ENCODE assay signal across 1 cellular context in genomic region chr2:69741281-69742169, GRCh38.
TF ChIP-seq lines count a peak whose summit lies in the region.

TSS of gene ANXA4 (plus strand) at chr2:69742134. CDS start at chr2:69781566, 39,432 bp downstream.

TF ChIP-seq in HepG2, 621 proteins besides CTCF, POLR2A, EP300 and RAD21 (continued from another document and continues in another):
- TF ChIP-seq CSRNP2 (CRISPR knock-in tag; conservative IDR thresholded peaks at IDR 0.05; ENCODE audit: low read depth) (no peak), ZXDC (CRISPR knock-in tag; IDR thresholded peaks at IDR 0.05) (no peak), ZNF3 (CRISPR knock-in tag; IDR thresholded peaks at IDR 0.05) (no peak), XBP1 (CRISPR knock-in tag; IDR thresholded peaks at IDR 0.05) (no peak), ZNF747 (CRISPR knock-in tag; IDR thresholded peaks at IDR 0.05; ENCODE audit: borderline replicate concordance) (peak; percentile 45; the same call in 1 of the 2 replicates), CHCHD3 (CRISPR knock-in tag; IDR thresholded peaks at IDR 0.05) (no peak), SNAI1 (CRISPR knock-in tag; IDR thresholded peaks at IDR 0.05; ENCODE audit: borderline replicate concordance) (no peak; the same call in 1 of the 2 replicates), ATF1 (CRISPR knock-in tag; IDR thresholded peaks at IDR 0.05) (no peak), NBN (conservative IDR thresholded peaks at IDR 0.05) (no peak), ZSCAN20 (CRISPR knock-in tag; IDR thresholded peaks at IDR 0.05; ENCODE audit: borderline replicate concordance) (peak; percentile 94), MLLT10 (CRISPR knock-in tag; IDR thresholded peaks at IDR 0.05) (no peak), SSRP1 (CRISPR knock-in tag; IDR thresholded peaks at IDR 0.05) (peak; percentile 82; the same call in 1 of the 2 replicates), PAX8 (CRISPR knock-in tag; IDR thresholded peaks at IDR 0.05; ENCODE audit: borderline replicate concordance) (peak; percentile 94; the same call in 1 of the 2 replicates), ZNF513 (CRISPR knock-in tag; conservative IDR thresholded peaks at IDR 0.05) (no peak), CSRNP1 (CRISPR knock-in tag; IDR thresholded peaks at IDR 0.05) (no peak; the same call in none of the 2 replicates), ZNF264 (CRISPR knock-in tag; IDR thresholded peaks at IDR 0.05) (peak; percentile 74), ZNF496 (CRISPR knock-in tag; IDR thresholded peaks at IDR 0.05; ENCODE audit: insufficient replicate concordance) (no peak), PAF1 (CRISPR knock-in tag; IDR thresholded peaks at IDR 0.05) (no peak), GATAD1 (CRISPR knock-in tag; IDR thresholded peaks at IDR 0.05) (peak; percentile 68), ZMYM3 (CRISPR knock-in tag; IDR thresholded peaks at IDR 0.05) (no peak; the same call in 1 of the 2 replicates), BORCS8-MEF2B (CRISPR knock-in tag; IDR thresholded peaks at IDR 0.05) (peak; percentile 74), PLRG1 (conservative IDR thresholded peaks at IDR 0.05) (no peak), ZNF674 (CRISPR knock-in tag; IDR thresholded peaks at IDR 0.05; ENCODE audit: low read depth) (peak; percentile 98), ARHGAP35 (CRISPR knock-in tag; IDR thresholded peaks at IDR 0.05; ENCODE audit: borderline replicate concordance) (peak; percentile 87; the same call in 1 of the 2 replicates), ZNF230 (CRISPR knock-in tag; IDR thresholded peaks at IDR 0.05) (peak; percentile 93), ONECUT2 (CRISPR knock-in tag; IDR thresholded peaks at IDR 0.05) (peak; percentile 7; the same call in 1 of the 2 replicates), SOX5 (CRISPR knock-in tag; IDR thresholded peaks at IDR 0.05; ENCODE audit: borderline replicate concordance) (no peak; the same call in 1 of the 2 replicates), HMG20A (CRISPR knock-in tag; IDR thresholded peaks at IDR 0.05; ENCODE audit: borderline replicate concordance) (0 out of 2 replicates have a peak, but pooled peaks have one; percentile 3), ZMAT5 (CRISPR knock-in tag; IDR thresholded peaks at IDR 0.05; ENCODE audit: borderline replicate concordance, low read depth) (no peak), ZNF547 (CRISPR knock-in tag; IDR thresholded peaks at IDR 0.05) (peak; percentile 93)
- TF ChIP-seq, protein P1, sequence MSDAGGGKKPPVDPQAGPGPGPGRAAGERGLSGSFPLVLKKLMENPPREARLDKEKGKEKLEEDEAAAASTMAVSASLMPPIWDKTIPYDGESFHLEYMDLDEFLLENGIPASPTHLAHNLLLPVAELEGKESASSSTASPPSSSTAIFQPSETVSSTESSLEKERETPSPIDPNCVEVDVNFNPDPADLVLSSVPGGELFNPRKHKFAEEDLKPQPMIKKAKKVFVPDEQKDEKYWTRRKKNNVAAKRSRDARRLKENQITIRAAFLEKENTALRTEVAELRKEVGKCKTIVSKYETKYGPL (CRISPR knock-in tag; IDR thresholded peaks at IDR 0.05) = peak; percentile 37; the same call in 1 of the 2 replicates
- TF ChIP-seq, protein P2, sequence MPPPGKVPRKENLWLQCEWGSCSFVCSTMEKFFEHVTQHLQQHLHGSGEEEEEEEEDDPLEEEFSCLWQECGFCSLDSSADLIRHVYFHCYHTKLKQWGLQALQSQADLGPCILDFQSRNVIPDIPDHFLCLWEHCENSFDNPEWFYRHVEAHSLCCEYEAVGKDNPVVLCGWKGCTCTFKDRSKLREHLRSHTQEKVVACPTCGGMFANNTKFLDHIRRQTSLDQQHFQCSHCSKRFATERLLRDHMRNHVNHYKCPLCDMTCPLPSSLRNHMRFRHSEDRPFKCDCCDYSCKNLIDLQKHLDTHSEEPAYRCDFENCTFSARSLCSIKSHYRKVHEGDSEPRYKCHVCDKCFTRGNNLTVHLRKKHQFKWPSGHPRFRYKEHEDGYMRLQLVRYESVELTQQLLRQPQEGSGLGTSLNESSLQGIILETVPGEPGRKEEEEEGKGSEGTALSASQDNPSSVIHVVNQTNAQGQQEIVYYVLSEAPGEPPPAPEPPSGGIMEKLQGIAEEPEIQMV (CRISPR knock-in tag; IDR thresholded peaks at IDR 0.05; ENCODE audit: low read depth) = peak; percentile 42; the same call in 1 of the 2 replicates
- TF ChIP-seq, protein P3, sequence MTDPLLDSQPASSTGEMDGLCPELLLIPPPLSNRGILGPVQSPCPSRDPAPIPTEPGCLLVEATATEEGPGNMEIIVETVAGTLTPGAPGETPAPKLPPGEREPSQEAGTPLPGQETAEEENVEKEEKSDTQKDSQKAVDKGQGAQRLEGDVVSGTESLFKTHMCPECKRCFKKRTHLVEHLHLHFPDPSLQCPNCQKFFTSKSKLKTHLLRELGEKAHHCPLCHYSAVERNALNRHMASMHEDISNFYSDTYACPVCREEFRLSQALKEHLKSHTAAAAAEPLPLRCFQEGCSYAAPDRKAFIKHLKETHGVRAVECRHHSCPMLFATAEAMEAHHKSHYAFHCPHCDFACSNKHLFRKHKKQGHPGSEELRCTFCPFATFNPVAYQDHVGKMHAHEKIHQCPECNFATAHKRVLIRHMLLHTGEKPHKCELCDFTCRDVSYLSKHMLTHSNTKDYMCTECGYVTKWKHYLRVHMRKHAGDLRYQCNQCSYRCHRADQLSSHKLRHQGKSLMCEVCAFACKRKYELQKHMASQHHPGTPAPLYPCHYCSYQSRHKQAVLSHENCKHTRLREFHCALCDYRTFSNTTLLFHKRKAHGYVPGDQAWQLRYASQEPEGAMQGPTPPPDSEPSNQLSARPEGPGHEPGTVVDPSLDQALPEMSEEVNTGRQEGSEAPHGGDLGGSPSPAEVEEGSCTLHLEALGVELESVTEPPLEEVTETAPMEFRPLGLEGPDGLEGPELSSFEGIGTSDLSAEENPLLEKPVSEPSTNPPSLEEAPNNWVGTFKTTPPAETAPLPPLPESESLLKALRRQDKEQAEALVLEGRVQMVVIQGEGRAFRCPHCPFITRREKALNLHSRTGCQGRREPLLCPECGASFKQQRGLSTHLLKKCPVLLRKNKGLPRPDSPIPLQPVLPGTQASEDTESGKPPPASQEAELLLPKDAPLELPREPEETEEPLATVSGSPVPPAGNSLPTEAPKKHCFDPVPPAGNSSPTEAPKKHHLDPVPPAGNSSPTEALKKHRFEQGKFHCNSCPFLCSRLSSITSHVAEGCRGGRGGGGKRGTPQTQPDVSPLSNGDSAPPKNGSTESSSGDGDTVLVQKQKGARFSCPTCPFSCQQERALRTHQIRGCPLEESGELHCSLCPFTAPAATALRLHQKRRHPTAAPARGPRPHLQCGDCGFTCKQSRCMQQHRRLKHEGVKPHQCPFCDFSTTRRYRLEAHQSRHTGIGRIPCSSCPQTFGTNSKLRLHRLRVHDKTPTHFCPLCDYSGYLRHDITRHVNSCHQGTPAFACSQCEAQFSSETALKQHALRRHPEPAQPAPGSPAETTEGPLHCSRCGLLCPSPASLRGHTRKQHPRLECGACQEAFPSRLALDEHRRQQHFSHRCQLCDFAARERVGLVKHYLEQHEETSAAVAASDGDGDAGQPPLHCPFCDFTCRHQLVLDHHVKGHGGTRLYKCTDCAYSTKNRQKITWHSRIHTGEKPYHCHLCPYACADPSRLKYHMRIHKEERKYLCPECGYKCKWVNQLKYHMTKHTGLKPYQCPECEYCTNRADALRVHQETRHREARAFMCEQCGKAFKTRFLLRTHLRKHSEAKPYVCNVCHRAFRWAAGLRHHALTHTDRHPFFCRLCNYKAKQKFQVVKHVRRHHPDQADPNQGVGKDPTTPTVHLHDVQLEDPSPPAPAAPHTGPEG (CRISPR knock-in tag; IDR thresholded peaks at IDR 0.05) = no peak
- TF ChIP-seq, protein P4, sequence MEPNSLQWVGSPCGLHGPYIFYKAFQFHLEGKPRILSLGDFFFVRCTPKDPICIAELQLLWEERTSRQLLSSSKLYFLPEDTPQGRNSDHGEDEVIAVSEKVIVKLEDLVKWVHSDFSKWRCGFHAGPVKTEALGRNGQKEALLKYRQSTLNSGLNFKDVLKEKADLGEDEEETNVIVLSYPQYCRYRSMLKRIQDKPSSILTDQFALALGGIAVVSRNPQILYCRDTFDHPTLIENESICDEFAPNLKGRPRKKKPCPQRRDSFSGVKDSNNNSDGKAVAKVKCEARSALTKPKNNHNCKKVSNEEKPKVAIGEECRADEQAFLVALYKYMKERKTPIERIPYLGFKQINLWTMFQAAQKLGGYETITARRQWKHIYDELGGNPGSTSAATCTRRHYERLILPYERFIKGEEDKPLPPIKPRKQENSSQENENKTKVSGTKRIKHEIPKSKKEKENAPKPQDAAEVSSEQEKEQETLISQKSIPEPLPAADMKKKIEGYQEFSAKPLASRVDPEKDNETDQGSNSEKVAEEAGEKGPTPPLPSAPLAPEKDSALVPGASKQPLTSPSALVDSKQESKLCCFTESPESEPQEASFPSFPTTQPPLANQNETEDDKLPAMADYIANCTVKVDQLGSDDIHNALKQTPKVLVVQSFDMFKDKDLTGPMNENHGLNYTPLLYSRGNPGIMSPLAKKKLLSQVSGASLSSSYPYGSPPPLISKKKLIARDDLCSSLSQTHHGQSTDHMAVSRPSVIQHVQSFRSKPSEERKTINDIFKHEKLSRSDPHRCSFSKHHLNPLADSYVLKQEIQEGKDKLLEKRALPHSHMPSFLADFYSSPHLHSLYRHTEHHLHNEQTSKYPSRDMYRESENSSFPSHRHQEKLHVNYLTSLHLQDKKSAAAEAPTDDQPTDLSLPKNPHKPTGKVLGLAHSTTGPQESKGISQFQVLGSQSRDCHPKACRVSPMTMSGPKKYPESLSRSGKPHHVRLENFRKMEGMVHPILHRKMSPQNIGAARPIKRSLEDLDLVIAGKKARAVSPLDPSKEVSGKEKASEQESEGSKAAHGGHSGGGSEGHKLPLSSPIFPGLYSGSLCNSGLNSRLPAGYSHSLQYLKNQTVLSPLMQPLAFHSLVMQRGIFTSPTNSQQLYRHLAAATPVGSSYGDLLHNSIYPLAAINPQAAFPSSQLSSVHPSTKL (CRISPR knock-in tag; IDR thresholded peaks at IDR 0.05) = peak; percentile 73; the same call in 1 of the 2 replicates
- TF ChIP-seq, protein P5, sequence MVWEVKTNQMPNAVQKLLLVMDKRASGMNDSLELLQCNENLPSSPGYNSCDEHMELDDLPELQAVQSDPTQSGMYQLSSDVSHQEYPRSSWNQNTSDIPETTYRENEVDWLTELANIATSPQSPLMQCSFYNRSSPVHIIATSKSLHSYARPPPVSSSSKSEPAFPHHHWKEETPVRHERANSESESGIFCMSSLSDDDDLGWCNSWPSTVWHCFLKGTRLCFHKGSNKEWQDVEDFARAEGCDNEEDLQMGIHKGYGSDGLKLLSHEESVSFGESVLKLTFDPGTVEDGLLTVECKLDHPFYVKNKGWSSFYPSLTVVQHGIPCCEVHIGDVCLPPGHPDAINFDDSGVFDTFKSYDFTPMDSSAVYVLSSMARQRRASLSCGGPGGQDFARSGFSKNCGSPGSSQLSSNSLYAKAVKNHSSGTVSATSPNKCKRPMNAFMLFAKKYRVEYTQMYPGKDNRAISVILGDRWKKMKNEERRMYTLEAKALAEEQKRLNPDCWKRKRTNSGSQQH (CRISPR knock-in tag; IDR thresholded peaks at IDR 0.05; ENCODE audit: low read depth) = peak; percentile 85
